In the genomic region with DNA sequence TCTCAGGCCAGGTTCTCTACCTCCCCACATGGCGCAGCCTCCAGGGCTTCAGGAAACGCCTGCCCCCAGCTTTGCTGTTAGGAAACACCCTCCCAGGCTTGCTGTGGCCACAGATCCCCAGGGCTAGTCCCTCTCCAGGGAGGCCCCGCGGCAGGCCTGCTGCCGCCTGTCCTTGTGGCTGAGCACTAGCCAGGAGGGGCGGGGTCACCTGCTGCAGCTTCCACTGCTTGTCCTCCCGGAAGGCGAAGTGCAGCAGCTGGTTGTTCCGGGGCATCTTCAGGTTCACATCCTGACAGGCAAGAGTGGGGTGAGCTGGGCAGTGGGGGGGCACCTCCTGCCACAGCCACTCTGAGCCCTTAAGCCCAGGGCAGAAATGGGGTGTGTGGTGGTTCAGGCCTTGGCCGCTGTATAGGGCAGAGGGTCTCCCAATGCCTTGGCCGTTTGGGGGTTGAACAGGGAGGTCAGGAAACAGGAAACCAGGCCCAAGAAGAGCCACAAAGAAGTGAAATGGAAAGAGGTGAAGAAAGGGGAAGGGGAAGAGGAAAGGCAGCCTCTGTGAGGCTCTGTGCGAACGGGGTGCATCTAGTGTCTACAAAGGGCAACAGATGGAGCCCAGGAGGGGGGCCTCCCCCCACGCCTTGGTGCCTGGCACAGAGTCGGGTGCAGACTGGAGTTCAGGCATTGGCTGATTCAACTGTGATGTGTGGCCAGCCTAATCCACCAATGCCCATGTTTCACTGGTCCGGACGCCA, we compare ENCODE assay signal across 1 cellular context.
TF ChIP-seq lines count a peak whose summit lies in the region.

No MANE protein-coding gene starts in this region.

TF ChIP-seq in SK-N-SH, 30 proteins besides CTCF, POLR2A, EP300 and RAD21 (continued from another document):
- no peak for TF ChIP-seq MEF2A (IDR thresholded peaks at IDR 0.05; ENCODE audit: borderline replicate concordance, low read depth)
- TF ChIP-seq, protein P1, sequence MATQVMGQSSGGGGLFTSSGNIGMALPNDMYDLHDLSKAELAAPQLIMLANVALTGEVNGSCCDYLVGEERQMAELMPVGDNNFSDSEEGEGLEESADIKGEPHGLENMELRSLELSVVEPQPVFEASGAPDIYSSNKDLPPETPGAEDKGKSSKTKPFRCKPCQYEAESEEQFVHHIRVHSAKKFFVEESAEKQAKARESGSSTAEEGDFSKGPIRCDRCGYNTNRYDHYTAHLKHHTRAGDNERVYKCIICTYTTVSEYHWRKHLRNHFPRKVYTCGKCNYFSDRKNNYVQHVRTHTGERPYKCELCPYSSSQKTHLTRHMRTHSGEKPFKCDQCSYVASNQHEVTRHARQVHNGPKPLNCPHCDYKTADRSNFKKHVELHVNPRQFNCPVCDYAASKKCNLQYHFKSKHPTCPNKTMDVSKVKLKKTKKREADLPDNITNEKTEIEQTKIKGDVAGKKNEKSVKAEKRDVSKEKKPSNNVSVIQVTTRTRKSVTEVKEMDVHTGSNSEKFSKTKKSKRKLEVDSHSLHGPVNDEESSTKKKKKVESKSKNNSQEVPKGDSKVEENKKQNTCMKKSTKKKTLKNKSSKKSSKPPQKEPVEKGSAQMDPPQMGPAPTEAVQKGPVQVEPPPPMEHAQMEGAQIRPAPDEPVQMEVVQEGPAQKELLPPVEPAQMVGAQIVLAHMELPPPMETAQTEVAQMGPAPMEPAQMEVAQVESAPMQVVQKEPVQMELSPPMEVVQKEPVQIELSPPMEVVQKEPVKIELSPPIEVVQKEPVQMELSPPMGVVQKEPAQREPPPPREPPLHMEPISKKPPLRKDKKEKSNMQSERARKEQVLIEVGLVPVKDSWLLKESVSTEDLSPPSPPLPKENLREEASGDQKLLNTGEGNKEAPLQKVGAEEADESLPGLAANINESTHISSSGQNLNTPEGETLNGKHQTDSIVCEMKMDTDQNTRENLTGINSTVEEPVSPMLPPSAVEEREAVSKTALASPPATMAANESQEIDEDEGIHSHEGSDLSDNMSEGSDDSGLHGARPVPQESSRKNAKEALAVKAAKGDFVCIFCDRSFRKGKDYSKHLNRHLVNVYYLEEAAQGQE (IDR thresholded peaks at IDR 0.05; ENCODE audit: low read depth, low read length): no peak
- no peak for TF ChIP-seq ELF1 (IDR thresholded peaks at IDR 0.05)
- TF ChIP-seq RFX5 (IDR thresholded peaks at IDR 0.05; ENCODE audit: low read length): no peak
- TF ChIP-seq, protein P2, sequence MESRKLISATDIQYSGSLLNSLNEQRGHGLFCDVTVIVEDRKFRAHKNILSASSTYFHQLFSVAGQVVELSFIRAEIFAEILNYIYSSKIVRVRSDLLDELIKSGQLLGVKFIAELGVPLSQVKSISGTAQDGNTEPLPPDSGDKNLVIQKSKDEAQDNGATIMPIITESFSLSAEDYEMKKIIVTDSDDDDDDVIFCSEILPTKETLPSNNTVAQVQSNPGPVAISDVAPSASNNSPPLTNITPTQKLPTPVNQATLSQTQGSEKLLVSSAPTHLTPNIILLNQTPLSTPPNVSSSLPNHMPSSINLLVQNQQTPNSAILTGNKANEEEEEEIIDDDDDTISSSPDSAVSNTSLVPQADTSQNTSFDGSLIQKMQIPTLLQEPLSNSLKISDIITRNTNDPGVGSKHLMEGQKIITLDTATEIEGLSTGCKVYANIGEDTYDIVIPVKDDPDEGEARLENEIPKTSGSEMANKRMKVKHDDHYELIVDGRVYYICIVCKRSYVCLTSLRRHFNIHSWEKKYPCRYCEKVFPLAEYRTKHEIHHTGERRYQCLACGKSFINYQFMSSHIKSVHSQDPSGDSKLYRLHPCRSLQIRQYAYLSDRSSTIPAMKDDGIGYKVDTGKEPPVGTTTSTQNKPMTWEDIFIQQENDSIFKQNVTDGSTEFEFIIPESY (IDR thresholded peaks at IDR 0.05; ENCODE audit: borderline replicate concordance, low read depth): no peak
- TF ChIP-seq FOXM1 (IDR thresholded peaks at IDR 0.05; ENCODE audit: low read depth): no peak
- TF ChIP-seq NRF1 (IDR thresholded peaks at IDR 0.05; ENCODE audit: low read depth, low read length): no peak
- TF ChIP-seq GATA2 (CRISPR knock-in tag; IDR thresholded peaks at IDR 0.05): no peak
- no peak for TF ChIP-seq FOXJ3 (CRISPR knock-in tag; IDR thresholded peaks at IDR 0.05)
- TF ChIP-seq, protein P3, sequence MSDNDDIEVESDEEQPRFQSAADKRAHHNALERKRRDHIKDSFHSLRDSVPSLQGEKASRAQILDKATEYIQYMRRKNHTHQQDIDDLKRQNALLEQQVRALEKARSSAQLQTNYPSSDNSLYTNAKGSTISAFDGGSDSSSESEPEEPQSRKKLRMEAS (IDR thresholded peaks at IDR 0.05; ENCODE audit: low read depth): no peak
- TF ChIP-seq EZH2phosphoT487 (IDR thresholded peaks at IDR 0.05; ENCODE audit: borderline replicate concordance, low read depth): no peak
